ENCODE assay signal across 9 cellular contexts in the genomic region with DNA sequence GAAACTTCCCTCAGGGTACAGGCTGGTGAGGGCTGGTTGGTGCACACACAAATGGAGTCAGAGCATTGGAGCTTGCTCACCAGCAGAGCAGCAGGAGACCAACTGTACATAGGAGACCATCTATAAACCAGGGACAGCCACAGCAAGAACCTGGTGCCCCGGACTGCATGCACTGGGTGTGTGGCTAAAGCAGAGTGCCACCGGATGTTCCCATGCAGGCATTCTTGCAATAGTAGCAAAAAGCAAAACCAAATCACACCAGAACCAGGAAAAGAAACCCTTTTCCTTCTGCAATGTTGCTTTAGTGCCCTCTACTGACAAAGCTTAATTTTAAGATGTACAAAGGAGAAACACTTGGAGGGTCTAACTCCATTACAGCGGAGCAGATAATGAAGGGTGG.
A peak's percentile ranks its signal among the peaks of the same experiment; 100 is the strongest.
DNase-seq lines count a peak whose midpoint lies in the region; ATAC-seq and TF ChIP-seq lines count a peak whose summit lies in the region.
"Had no signal": no experiment of that assay in that cellular context is flagged by ENCODE, and none has a peak within 500 bp of the region (broad histone marks: within the 10 kb centered on the region; RNA-seq: fewer than 3 reads in every experiment).

No MANE protein-coding gene starts in this region.

- H3K27me3 ChIP-seq in BE2C, result no peaks in the 10 kb centered on the region
- no peaks in the 10 kb centered on the region for H3K27me3 ChIP-seq in HCT116 (ENCODE audit: insufficient read depth, low read length)
- peaks cover 32% of the 10 kb centered on the region for H3K27me3 ChIP-seq in RWPE2 (ENCODE audit: insufficient read depth, poor library complexity, severe bottlenecking)
- H3K27me3 ChIP-seq: body of pancreas had no signal

- no peaks in the 10 kb centered on the region for H4K20me1 ChIP-seq in HCT116 (ENCODE audit: insufficient read depth)

- ATAC-seq in HCT116 (peak; percentile 54), RWPE2 (ENCODE audit: low read depth) (peak; percentile 31; the same call in 1 of the 3 replicates), HG02610 (IDR thresholded peaks at IDR 0.05; ENCODE audit: unreplicated experiment) (no peak)
- ATAC-seq: body of pancreas had no signal

- H3K4me2 ChIP-seq in HCT116 (ENCODE audit: low read length), result no peak overlapping the region

- CTCF ChIA-PET in HCT116 (lab: Charles Lee), result no interaction called here

- H3K4me3 ChIP-seq in BE2C (ENCODE audit: low read depth, low read length) (peak overlapping the region; percentile 27), HCT116 (replicated peaks in 1 of 2; ENCODE audit: low read depth in 1 of 2, low read length in 2 of 2) (no peak overlapping the region), RWPE2 (ENCODE audit: severe bottlenecking) (no peak overlapping the region)
- H3K4me3 ChIP-seq: body of pancreas had no signal

- no peaks in the 10 kb centered on the region for H3K79me2 ChIP-seq in HCT116 (ENCODE audit: insufficient read depth, low read length)

- H3K36me3 ChIP-seq in BE2C (no peaks in the 10 kb centered on the region), HCT116 (ENCODE audit: control insufficient read depth in 1 of 2, insufficient read depth in 2 of 2, low read length in 2 of 2) (no peaks in the 10 kb centered on the region), RWPE2 (ENCODE audit: low read depth) (no peaks in the 10 kb centered on the region)

- H3K9ac ChIP-seq in HCT116 (ENCODE audit: low read length), result no peak overlapping the region

- TF ChIP-seq RAD21 in HCT116 (IDR thresholded peaks at IDR 0.05; ENCODE audit: low read depth), result peak; percentile 43

- no TSS peak for BruUV-seq in HCT116 (replicated peaks; lab: Mats Ljungman, UMichigan)

- DNase-seq in BE2C (peak; percentile 12), HCT116 (ENCODE audit: low read depth, low spot score) (no peak), RWPE2 (ENCODE audit: low spot score) (no peak), iris pigment epithelial cell (ENCODE audit: low read depth) (peak; percentile 1), NCI-H510A treated with DMSO at 0.1 percent for 48 hours (lab: John Stamatoyannopoulos, UW) (no peak)
- no peak for DNase-seq in activated naive CD4-positive, alpha-beta T cell (lab: John Stamatoyannopoulos, UW)
- DNase-seq in activated naive CD4-positive, alpha-beta T cell treated with anti-CD3 and anti-CD28 coated beads, Interleukin-2, amount 50 U/mL, for 16 hours, result no peak
- DNase-seq: body of pancreas had no signal

- no peaks in the 10 kb centered on the region for H3K9me3 ChIP-seq in BE2C
- no peaks in the 10 kb centered on the region for H3K9me3 ChIP-seq in HCT116 (ENCODE audit: control insufficient read depth in 1 of 2, insufficient read depth in 1 of 2, low read depth in 1 of 2, low read length in 2 of 2)
- no peaks in the 10 kb centered on the region for H3K9me3 ChIP-seq in RWPE2 (ENCODE audit: severe bottlenecking)
- H3K9me3 ChIP-seq: body of pancreas had no signal

- H2AFZ ChIP-seq in HCT116 (ENCODE audit: low read depth, low read length, poor library complexity, severe bottlenecking), result no peak overlapping the region

- RAD21 ChIA-PET in HCT116 (lab: Charles Lee; ENCODE audit: low non-redundant PET in 1 of 2, low total read pairs in 2 of 2, uncharacterized antibody in 2 of 2, unreplicated experiment in 2 of 2), result no interaction called here

- intact Hi-C loops in HCT116 (cut with micrococcal nuclease), result loop anchor here (10.0 kb wide), 1 partner anchor 494 kb away; no protein-coding TSS in a partner anchor

- POLR2A ChIA-PET in HCT116 (lab: Charles Lee), result no interaction called here

- H3K4me1 ChIP-seq in BE2C, result no peaks in the 10 kb centered on the region
- H3K4me1 ChIP-seq in HCT116 (ENCODE audit: control insufficient read depth in 1 of 2, insufficient read depth in 2 of 2, low read length in 2 of 2), result no peaks in the 10 kb centered on the region
- no peaks in the 10 kb centered on the region for H3K4me1 ChIP-seq in RWPE2 (ENCODE audit: insufficient read depth, poor library complexity, severe bottlenecking)
- H3K4me1 ChIP-seq: body of pancreas had no signal

- H3K27ac ChIP-seq in HCT116 (ENCODE audit: low read depth, low read length) (no peak overlapping the region), RWPE2 (ENCODE audit: poor library complexity, severe bottlenecking) (no peak overlapping the region)
- H3K27ac ChIP-seq: body of pancreas had no signal

- no peak for TF ChIP-seq POLR2A in HCT116 (IDR thresholded peaks at IDR 0.05; ENCODE audit: borderline replicate concordance, extremely low read depth, insufficient read depth, insufficient read length)

- TF ChIP-seq CTCF in BE2C (IDR thresholded peaks at IDR 0.05; ENCODE audit: low read depth, low read length) (peak; percentile 66), HCT116 (IDR thresholded peaks at IDR 0.05 in 2 of 3, conservative IDR thresholded peaks at IDR 0.05 in 1 of 3; ENCODE audit: borderline replicate concordance in 1 of 3, insufficient read depth in 1 of 3, low read depth in 2 of 3, low read length in 2 of 3) (peak; percentile 21 to 40 (median 28); a peak in 5 of 6 replicates), RWPE2 (IDR thresholded peaks at IDR 0.05; ENCODE audit: poor library complexity, severe bottlenecking) (peak; percentile 53)

- no peaks in the 10 kb centered on the region for H3K9me2 ChIP-seq in HCT116 (ENCODE audit: insufficient read depth)

TF ChIP-seq in HCT116, 20 proteins besides CTCF, POLR2A, EP300 and RAD21:
- TF ChIP-seq, protein P1, sequence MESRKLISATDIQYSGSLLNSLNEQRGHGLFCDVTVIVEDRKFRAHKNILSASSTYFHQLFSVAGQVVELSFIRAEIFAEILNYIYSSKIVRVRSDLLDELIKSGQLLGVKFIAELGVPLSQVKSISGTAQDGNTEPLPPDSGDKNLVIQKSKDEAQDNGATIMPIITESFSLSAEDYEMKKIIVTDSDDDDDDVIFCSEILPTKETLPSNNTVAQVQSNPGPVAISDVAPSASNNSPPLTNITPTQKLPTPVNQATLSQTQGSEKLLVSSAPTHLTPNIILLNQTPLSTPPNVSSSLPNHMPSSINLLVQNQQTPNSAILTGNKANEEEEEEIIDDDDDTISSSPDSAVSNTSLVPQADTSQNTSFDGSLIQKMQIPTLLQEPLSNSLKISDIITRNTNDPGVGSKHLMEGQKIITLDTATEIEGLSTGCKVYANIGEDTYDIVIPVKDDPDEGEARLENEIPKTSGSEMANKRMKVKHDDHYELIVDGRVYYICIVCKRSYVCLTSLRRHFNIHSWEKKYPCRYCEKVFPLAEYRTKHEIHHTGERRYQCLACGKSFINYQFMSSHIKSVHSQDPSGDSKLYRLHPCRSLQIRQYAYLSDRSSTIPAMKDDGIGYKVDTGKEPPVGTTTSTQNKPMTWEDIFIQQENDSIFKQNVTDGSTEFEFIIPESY (IDR thresholded peaks at IDR 0.05; ENCODE audit: extremely low read depth, insufficient replicate concordance, low read length), result no peak
- no peak for TF ChIP-seq YY1 (IDR thresholded peaks at IDR 0.05; ENCODE audit: extremely low read depth, insufficient replicate concordance, low read depth, low read length)
- no peak for TF ChIP-seq EZH2phosphoT487 (IDR thresholded peaks at IDR 0.05; ENCODE audit: borderline replicate concordance)
- TF ChIP-seq EZH2 (IDR thresholded peaks at IDR 0.05), result no peak
- TF ChIP-seq POLR2AphosphoS5 (IDR thresholded peaks at IDR 0.05; ENCODE audit: low read depth, low read length), result no peak

Comparison
In these comparisons a context has a peak if more than half of its experiments do, and no peak if none do; other contexts are left out.
1. DNase-seq: peak in BE2C (single experiment) and iris pigment epithelial cell (single experiment); none in HCT116 (single experiment), RWPE2 (single experiment), activated naive CD4-positive, alpha-beta T cell (0 of 4), activated naive CD4-positive, alpha-beta T cell treated with anti-CD3 and anti-CD28 coated beads, Interleukin-2, amount 50 U/mL, for 16 hours (single experiment) and NCI-H510A treated with DMSO at 0.1 percent for 48 hours (single experiment).
2. Peak in every context shown above with its lines, with median percentiles within 50 percentile points of each other: CTCF ChIP-seq.